1 cellular context compared by ENCODE assay signal in the genomic region with DNA sequence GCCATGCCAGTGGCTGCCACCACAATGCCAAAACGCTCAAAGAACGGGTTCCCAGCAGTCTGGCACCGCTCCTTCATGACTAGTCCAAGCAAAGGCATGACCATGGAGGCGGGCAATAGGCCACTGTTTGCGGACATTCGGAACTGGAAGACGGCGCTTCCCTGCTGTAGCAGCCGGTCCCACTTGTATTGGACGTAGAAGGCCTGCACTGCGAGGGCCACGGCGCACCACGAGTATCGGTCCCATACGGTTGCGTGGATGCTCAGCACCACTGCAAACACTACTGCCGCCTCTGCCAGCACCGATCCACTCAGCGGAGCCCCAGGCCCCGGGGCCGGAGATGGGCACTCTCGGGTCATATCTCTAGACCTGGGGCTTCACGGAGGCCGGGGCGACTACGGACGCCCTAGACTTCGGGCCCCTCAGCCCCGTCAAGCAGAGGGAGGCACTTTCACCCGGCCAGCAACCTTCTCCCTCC.
TF ChIP-seq lines count a peak whose summit lies in the region.

No MANE protein-coding gene starts in this region.

TF ChIP-seq in H1, 55 proteins besides CTCF, POLR2A, EP300 and RAD21:
- no peak for TF ChIP-seq CREB1 (IDR thresholded peaks at IDR 0.05)
- no peak for TF ChIP-seq POLR2AphosphoS5 (IDR thresholded peaks at IDR 0.05; ENCODE audit: low read depth, low read length)
- TF ChIP-seq RFX5 (IDR thresholded peaks at IDR 0.05; ENCODE audit: borderline replicate concordance, low read depth, low read length), result no peak
- TF ChIP-seq EZH2 (IDR thresholded peaks at IDR 0.05; ENCODE audit: low read depth, low read length, severe bottlenecking), result no peak
- no peak for TF ChIP-seq SUZ12 (IDR thresholded peaks at IDR 0.05; ENCODE audit: low read length)
- no peak for TF ChIP-seq FOSL1 (IDR thresholded peaks at IDR 0.05; ENCODE audit: insufficient read depth, low read depth, low read length)
- TF ChIP-seq POU5F1 (IDR thresholded peaks at IDR 0.05; ENCODE audit: low read depth, low read length), result no peak
- no peak for TF ChIP-seq MAFK (IDR thresholded peaks at IDR 0.05; ENCODE audit: low read depth, low read length)
- no peak for TF ChIP-seq RNF2 (IDR thresholded peaks at IDR 0.05; ENCODE audit: borderline replicate concordance, low read depth, low read length, missing control alignments, poor library complexity, severe bottlenecking)
- no peak for TF ChIP-seq SIN3A (conservative IDR thresholded peaks at IDR 0.05 in 1 of 2, IDR thresholded peaks at IDR 0.05 in 1 of 2; ENCODE audit: low read depth in 1 of 2, low read length in 2 of 2)
- no peak for TF ChIP-seq CHD2 (IDR thresholded peaks at IDR 0.05; ENCODE audit: low read length)
- TF ChIP-seq HDAC6 (IDR thresholded peaks at IDR 0.05; ENCODE audit: low read depth, low read length), result no peak
- TF ChIP-seq CBX5 (IDR thresholded peaks at IDR 0.05; ENCODE audit: low read depth, low read length), result no peak
- TF ChIP-seq TCF12 (IDR thresholded peaks at IDR 0.05; ENCODE audit: low read depth, low read length), result no peak
TF ChIP-seq in H1: peak in this region for 0.
